ENCODE assay signal across 22 cellular contexts in the genomic region with DNA sequence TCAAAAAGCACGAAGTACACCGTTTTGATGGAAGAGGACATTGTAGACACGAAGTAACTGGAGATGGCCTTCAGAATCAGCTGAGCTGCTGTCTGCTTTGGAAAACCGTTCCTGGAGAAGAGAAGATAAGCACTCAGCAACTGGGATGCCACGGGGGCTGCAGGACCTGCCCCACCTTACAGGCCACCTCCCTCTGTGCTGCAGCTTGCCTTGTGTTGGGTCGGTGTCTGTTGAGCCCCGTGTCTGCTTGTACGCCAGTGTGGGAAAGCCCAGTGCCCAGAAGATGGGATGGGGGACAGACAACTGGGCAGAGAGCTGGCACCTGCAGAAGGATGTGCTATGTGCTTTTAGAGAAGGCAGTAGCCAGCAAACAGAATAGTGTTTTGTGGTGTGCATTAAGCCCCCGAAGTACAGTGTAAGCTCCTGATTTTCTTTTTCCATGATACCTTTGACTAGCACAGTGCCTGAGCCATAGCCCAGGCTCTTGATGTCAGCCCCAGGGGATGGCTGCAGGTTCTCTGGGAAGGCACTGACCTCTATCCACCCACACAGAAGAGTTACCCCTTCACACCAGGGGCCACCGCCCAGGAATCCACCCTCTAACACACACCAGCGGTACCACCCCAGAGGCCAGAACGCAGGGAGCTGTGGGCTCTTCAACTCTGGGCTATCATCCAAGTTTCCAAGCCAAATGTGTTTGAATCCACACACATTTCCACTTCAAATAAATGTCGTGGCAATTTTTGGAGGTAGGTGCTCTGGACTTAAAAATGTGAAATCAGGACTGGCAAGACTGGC.
A peak's percentile ranks its signal among the peaks of the same experiment; 100 is the strongest.
DNase-seq lines count a peak whose midpoint lies in the region; ATAC-seq and TF ChIP-seq lines count a peak whose summit lies in the region.
"Had no signal": no experiment of that assay in that cellular context is flagged by ENCODE, and none has a peak within 500 bp of the region (broad histone marks: within the 10 kb centered on the region; RNA-seq: fewer than 3 reads in every experiment).

No MANE protein-coding gene starts in this region.

- H3K27me3 ChIP-seq in stomach, result no peaks in the 10 kb centered on the region
- H3K27me3 ChIP-seq: gastroesophageal sphincter, ovary, upper lobe of right lung had no signal

- H3K4me1 Mint-ChIP-seq in stimulated activated naive B cell treated with anti-CD40 and anti-IgM and Interleukin-4, amounts not matched to agents 10 μg/mL and 1 μg/mL and 100 μg/mL, for 72 hours, result peaks cover 15 to 25% of the 10 kb centered on the region in 2 donors
- H3K4me1 Mint-ChIP-seq in activated CD8-positive, alpha-beta memory T cell treated with anti-CD3 and anti-CD28 coated beads, Interleukin-2, amount 10 ng/mL, durations not matched to agents 7 days and 5 days, result peaks cover 3% of the 10 kb centered on the region
- H3K4me1 Mint-ChIP-seq: memory B cell, naive B cell had no signal

- TF ChIP-seq EP300 in stomach (IDR thresholded peaks at IDR 0.05), result no peak

- no peak for DNase-seq in left cardiac atrium
- DNase-seq in Right ventricle myocardium inferior (ENCODE audit: missing footprints), result no peak
- peak; percentile 12 for DNase-seq in NCI-H1694 (lab: John Stamatoyannopoulos, UW)
- DNase-seq in choroid plexus epithelial cell (ENCODE audit: low read depth), result peak; percentile 45
- peak; percentile 8 for DNase-seq in stimulated activated naive B cell treated with anti-CD40 and anti-IgM and Interleukin-4, amounts not matched to agents 10 μg/mL and 1 μg/mL and 100 μg/mL, for 72 hours
- no peak for DNase-seq in stomach
- no peak for DNase-seq in activated CD8-positive, alpha-beta memory T cell treated with anti-CD3 and anti-CD28 coated beads, Interleukin-2, amount 10 ng/mL, durations not matched to agents 7 days and 5 days
- DNase-seq: activated CD4-positive, alpha-beta T cell treated with anti-CD3 and anti-CD28 coated beads for 48 hours; cerebellar nuclear complex; DND-41; effector CD4-positive, alpha-beta T cell; H7; Kasumi-1; naive B cell; NCI-H1105; NCI-H2107; NCI-H69; ovary; T-helper 1 cell; upper lobe of right lung had no signal

- no peaks in the 10 kb centered on the region for H3K9me3 Mint-ChIP-seq in stimulated activated naive B cell treated with anti-CD40 and anti-IgM and Interleukin-4, amounts not matched to agents 10 μg/mL and 1 μg/mL and 100 μg/mL, for 72 hours
- no peaks in the 10 kb centered on the region for H3K9me3 Mint-ChIP-seq in activated CD8-positive, alpha-beta memory T cell treated with anti-CD3 and anti-CD28 coated beads, Interleukin-2, amount 10 ng/mL, durations not matched to agents 7 days and 5 days (ENCODE audit: low read depth)
- H3K9me3 Mint-ChIP-seq: memory B cell, naive B cell had no signal

- peak overlapping the region in 2 of 5 donors; percentile 20 to 56 for H3K27ac ChIP-seq in stomach
- H3K27ac ChIP-seq: gastroesophageal sphincter, ovary, upper lobe of right lung had no signal

- 64 to 69% (median 67%) methylated on average over 13 of the region's 13 CpGs for WGBS in stomach, 5 donors

- no peaks in the 10 kb centered on the region for H3K9me3 ChIP-seq in stomach
- H3K9me3 ChIP-seq: gastroesophageal sphincter, ovary, upper lobe of right lung had no signal

- peaks cover 8 to 67% (median 39%) of the 10 kb centered on the region in 4 donors for H3K4me1 ChIP-seq in stomach
- H3K4me1 ChIP-seq: upper lobe of right lung had no signal

- no peak overlapping the region for H3K4me3 ChIP-seq in choroid plexus epithelial cell (ENCODE audit: low read depth, low read length)
- H3K4me3 ChIP-seq in stomach, result no peak overlapping the region
- H3K4me3 ChIP-seq: gastroesophageal sphincter, ovary, upper lobe of right lung had no signal

- peaks cover 36 to 70% of the 10 kb centered on the region in 2 donors for H3K36me3 Mint-ChIP-seq in stimulated activated naive B cell treated with anti-CD40 and anti-IgM and Interleukin-4, amounts not matched to agents 10 μg/mL and 1 μg/mL and 100 μg/mL, for 72 hours
- H3K36me3 Mint-ChIP-seq in activated CD8-positive, alpha-beta memory T cell treated with anti-CD3 and anti-CD28 coated beads, Interleukin-2, amount 10 ng/mL, durations not matched to agents 7 days and 5 days, result peaks cover 5% of the 10 kb centered on the region

- no peaks in the 10 kb centered on the region for H3K27me3 Mint-ChIP-seq in stimulated activated naive B cell treated with anti-CD40 and anti-IgM and Interleukin-4, amounts not matched to agents 10 μg/mL and 1 μg/mL and 100 μg/mL, for 72 hours
- H3K27me3 Mint-ChIP-seq in activated CD8-positive, alpha-beta memory T cell treated with anti-CD3 and anti-CD28 coated beads, Interleukin-2, amount 10 ng/mL, durations not matched to agents 7 days and 5 days, result no peaks in the 10 kb centered on the region
- H3K27me3 Mint-ChIP-seq: memory B cell, naive B cell had no signal

- peak overlapping the region; percentile 80 for H3K27ac Mint-ChIP-seq in stimulated activated naive B cell treated with anti-CD40 and anti-IgM and Interleukin-4, amounts not matched to agents 10 μg/mL and 1 μg/mL and 100 μg/mL, for 72 hours
- H3K27ac Mint-ChIP-seq in activated CD8-positive, alpha-beta memory T cell treated with anti-CD3 and anti-CD28 coated beads, Interleukin-2, amount 10 ng/mL, durations not matched to agents 7 days and 5 days, result no peak overlapping the region
- H3K27ac Mint-ChIP-seq: memory B cell had no signal

- no peak for TF ChIP-seq POLR2A in stomach (IDR thresholded peaks at IDR 0.05)

- CTCF ChIA-PET in activated CD8-positive, alpha-beta memory T cell treated with anti-CD3 and anti-CD28 coated beads, Interleukin-2, amount 10 ng/mL, durations not matched to agents 7 days and 5 days (lab: Charles Lee), result no interaction called here

- H3K36me3 ChIP-seq in stomach, result peaks cover 50 to 92% (median 87%) of the 10 kb centered on the region in 4 donors
- H3K36me3 ChIP-seq: ovary had no signal

- TF ChIP-seq CTCF in choroid plexus epithelial cell (conservative IDR thresholded peaks at IDR 0.05; ENCODE audit: low read depth, low read length), result no peak
- TF ChIP-seq CTCF in stomach (IDR thresholded peaks at IDR 0.05), result no peak

- peak overlapping the region; percentile 52 to 55 for H3K4me3 Mint-ChIP-seq in stimulated activated naive B cell treated with anti-CD40 and anti-IgM and Interleukin-4, amounts not matched to agents 10 μg/mL and 1 μg/mL and 100 μg/mL, for 72 hours
- no peak overlapping the region for H3K4me3 Mint-ChIP-seq in activated CD8-positive, alpha-beta memory T cell treated with anti-CD3 and anti-CD28 coated beads, Interleukin-2, amount 10 ng/mL, durations not matched to agents 7 days and 5 days
- H3K4me3 Mint-ChIP-seq: memory B cell had no signal

- peak; percentile 15 to 45 for ATAC-seq in left cardiac atrium
- no peak for ATAC-seq in Right ventricle myocardium inferior
- ATAC-seq in stimulated activated naive B cell treated with anti-CD40 and anti-IgM and Interleukin-4, amounts not matched to agents 10 μg/mL and 1 μg/mL and 100 μg/mL, for 72 hours (replicated peaks), result peak; percentile 71 to 80
- ATAC-seq in activated CD8-positive, alpha-beta memory T cell treated with anti-CD3 and anti-CD28 coated beads, Interleukin-2, amount 10 ng/mL, durations not matched to agents 7 days and 5 days, result no peak
- ATAC-seq: gastroesophageal sphincter, upper lobe of right lung had no signal

- intact Hi-C loops in left cardiac atrium (cut with DNase I), result no loop called here
- intact Hi-C loops in Right ventricle myocardium inferior (cut with DNase I), result loop anchor here (10.0 kb wide), 2 partner anchors 300 to 430 kb away; a partner anchor contains a TSS
- intact Hi-C loops in stomach (cut with DNase I; ENCODE audit: low total_unique reads), result loop anchor here (10.0 kb wide), 1 partner anchor 140 kb away; no protein-coding TSS in a partner anchor

Comparison
In these comparisons a context has a peak if more than half of its experiments do, and no peak if none do; other contexts are left out.
1. ATAC-seq: peak in left cardiac atrium (2 of 2) and stimulated activated naive B cell treated with anti-CD40 and anti-IgM and Interleukin-4, amounts not matched to agents 10 μg/mL and 1 μg/mL and 100 μg/mL, for 72 hours (2 of 2); none in Right ventricle myocardium inferior (single experiment) and activated CD8-positive, alpha-beta memory T cell treated with anti-CD3 and anti-CD28 coated beads, Interleukin-2, amount 10 ng/mL, durations not matched to agents 7 days and 5 days (single experiment).
2. intact Hi-C loops: an anchor here in Right ventricle myocardium inferior (10.0 kb wide) and stomach (10.0 kb wide); none called in left cardiac atrium.
3. DNase-seq: peak in NCI-H1694 (single experiment), choroid plexus epithelial cell (single experiment) and stimulated activated naive B cell treated with anti-CD40 and anti-IgM and Interleukin-4, amounts not matched to agents 10 μg/mL and 1 μg/mL and 100 μg/mL, for 72 hours (single experiment); none in left cardiac atrium (single experiment), Right ventricle myocardium inferior (single experiment), stomach (single experiment) and activated CD8-positive, alpha-beta memory T cell treated with anti-CD3 and anti-CD28 coated beads, Interleukin-2, amount 10 ng/mL, durations not matched to agents 7 days and 5 days (single experiment).